In genomic region chr5:100697970-100698369, GRCh38 we compare ENCODE assay signal across 19 cellular contexts.
A peak's percentile ranks its signal among the peaks of the same experiment; 100 is the strongest.
DNase-seq lines count a peak whose midpoint lies in the region; ATAC-seq and TF ChIP-seq lines count a peak whose summit lies in the region.
"Had no signal": no experiment of that assay in that cellular context is flagged by ENCODE, and none has a peak within 500 bp of the region (broad histone marks: within the 10 kb centered on the region; RNA-seq: fewer than 3 reads in every experiment).

No MANE protein-coding gene starts in this region.

- H3K9ac ChIP-seq in MM.1S (ENCODE audit: low read length): no peak overlapping the region

- no peaks in the 10 kb centered on the region for H3K79me2 ChIP-seq in MM.1S (ENCODE audit: low read length)

- peaks cover 0 to 5% (median 0%) of the 10 kb centered on the region in 5 donors for H3K36me3 Mint-ChIP-seq in naive thymus-derived CD4-positive, alpha-beta T cell
- H3K36me3 Mint-ChIP-seq: naive B cell had no signal

- H3K27me3 Mint-ChIP-seq in naive thymus-derived CD4-positive, alpha-beta T cell: peaks cover 0 to 10% (median 0%) of the 10 kb centered on the region in 5 donors
- H3K27me3 Mint-ChIP-seq: stimulated activated naive CD8-positive, alpha-beta T cell treated with anti-CD3 and anti-CD28 coated beads, Interleukin-15, Interleukin-2, amounts not matched to agents 100 ng/mL and 50 ng/mL, for 24 hours had no signal

- peak; percentile 15 for DNase-seq in ELR (ENCODE audit: low read depth)
- no peak for DNase-seq in MM.1S
- no peak for DNase-seq in epithelial cell of proximal tubule (ENCODE audit: low read depth)
- DNase-seq in retinal pigment epithelial cell (ENCODE audit: low read depth): no peak
- DNase-seq in naive thymus-derived CD4-positive, alpha-beta T cell: no peak
- DNase-seq in stimulated activated CD4-positive, alpha-beta T cell treated with anti-CD3 and anti-CD28 coated beads, Interleukin-1b, Interleukin-23, amount 100 ng/mL, for 48 hours: no peak
- DNase-seq: activated naive CD4-positive, alpha-beta T cell; COR-L47; head of caudate nucleus; left colon; MV-4-11; naive B cell; NK-92 treated with Interleukin-12 subunit alpha and Interleukin-12 subunit beta, amount 100 ng/mL, for 24 hours; sigmoid colon; uterus had no signal

- no peaks in the 10 kb centered on the region for H3K27me3 ChIP-seq in MM.1S (replicated peaks; ENCODE audit: insufficient read depth, low read length)
- no peaks in the 10 kb centered on the region for H3K27me3 ChIP-seq in naive thymus-derived CD4-positive, alpha-beta T cell (ENCODE audit: control insufficient read depth in 2 of 2, insufficient read depth in 2 of 2, low read length in 2 of 2)
- H3K27me3 ChIP-seq: sigmoid colon, uterus had no signal

- H3K9me3 ChIP-seq in MM.1S (replicated peaks; ENCODE audit: insufficient read depth, low read length): no peaks in the 10 kb centered on the region
- H3K9me3 ChIP-seq in naive thymus-derived CD4-positive, alpha-beta T cell (ENCODE audit: control insufficient read depth in 2 of 3, low read length in 3 of 3): no peaks in the 10 kb centered on the region
- H3K9me3 ChIP-seq: sigmoid colon, uterus had no signal

- POLR2A ChIA-PET in naive thymus-derived CD4-positive, alpha-beta T cell (lab: Charles Lee): no interaction called here

- CTCF ChIA-PET in naive thymus-derived CD4-positive, alpha-beta T cell (lab: Charles Lee): no interaction called here

- TF ChIP-seq CTCF in MM.1S (IDR thresholded peaks at IDR 0.05; ENCODE audit: low read length) (0 out of 2 replicates have a peak, but pooled peaks have one; percentile 11), epithelial cell of proximal tubule (conservative IDR thresholded peaks at IDR 0.05; ENCODE audit: low read depth, low read length) (peak; percentile 48), retinal pigment epithelial cell (conservative IDR thresholded peaks at IDR 0.05; ENCODE audit: low read depth, low read length) (peak; percentile 46)

- H4K20me1 ChIP-seq in MM.1S (ENCODE audit: insufficient read depth, low read length): no peaks in the 10 kb centered on the region

- H3K9me3 Mint-ChIP-seq in naive thymus-derived CD4-positive, alpha-beta T cell: peaks cover 0 to 10% (median 0%) of the 10 kb centered on the region in 11 donors
- H3K9me3 Mint-ChIP-seq: naive B cell; stimulated activated naive CD8-positive, alpha-beta T cell treated with anti-CD3 and anti-CD28 coated beads, Interleukin-15, Interleukin-2, amounts not matched to agents 100 ng/mL and 50 ng/mL, for 24 hours had no signal

- peaks cover 0 to 7% (median 0%) of the 10 kb centered on the region in 7 donors for H3K4me1 Mint-ChIP-seq in naive thymus-derived CD4-positive, alpha-beta T cell
- H3K4me1 Mint-ChIP-seq: naive B cell had no signal

- no peaks in the 10 kb centered on the region for H3F3A ChIP-seq in MM.1S (ENCODE audit: insufficient read depth, low read length)

- H2AFZ ChIP-seq in MM.1S (ENCODE audit: low read length): no peak overlapping the region

- intact Hi-C loops in naive thymus-derived CD4-positive, alpha-beta T cell (cut with micrococcal nuclease): loop anchor here in 1 of 2 donors (5.0 to 10.0 kb wide), 2 partner anchors 204 to 347 kb away; partner anchors contain the start of gene ST8SIA4

- ATAC-seq in HG03432 (IDR thresholded peaks at IDR 0.05; ENCODE audit: unreplicated experiment): no peak
- ATAC-seq in naive thymus-derived CD4-positive, alpha-beta T cell: no peak
- ATAC-seq: left colon had no signal

- no peak overlapping the region for H3K27ac Mint-ChIP-seq in naive thymus-derived CD4-positive, alpha-beta T cell
- H3K27ac Mint-ChIP-seq: naive B cell; stimulated activated naive CD8-positive, alpha-beta T cell treated with anti-CD3 and anti-CD28 coated beads, Interleukin-15, Interleukin-2, amounts not matched to agents 100 ng/mL and 50 ng/mL, for 24 hours had no signal

- H3K27ac ChIP-seq in MM.1S (ENCODE audit: low read length): no peak overlapping the region
- no peak overlapping the region for H3K27ac ChIP-seq in naive thymus-derived CD4-positive, alpha-beta T cell (ENCODE audit: low read depth, low read length)
- H3K27ac ChIP-seq: sigmoid colon, SK-N-MC, uterus, VCaP had no signal

- H3K4me1 ChIP-seq in MM.1S (ENCODE audit: low read length): no peaks in the 10 kb centered on the region
- H3K4me1 ChIP-seq in naive thymus-derived CD4-positive, alpha-beta T cell (ENCODE audit: control insufficient read depth in 2 of 2, insufficient read depth in 2 of 2, low read length in 2 of 2): no peaks in the 10 kb centered on the region
- H3K4me1 ChIP-seq: sigmoid colon, uterus had no signal

- H3K4me2 ChIP-seq in MM.1S (ENCODE audit: low read depth, low read length): no peak overlapping the region

- no peaks in the 10 kb centered on the region for H3K9me2 ChIP-seq in MM.1S (replicated peaks; ENCODE audit: insufficient read depth, low read length)

- no peaks in the 10 kb centered on the region for H3K36me3 ChIP-seq in MM.1S (replicated peaks; ENCODE audit: insufficient read depth, low read length)
- no peaks in the 10 kb centered on the region for H3K36me3 ChIP-seq in naive thymus-derived CD4-positive, alpha-beta T cell (ENCODE audit: control insufficient read depth in 2 of 3, insufficient read depth in 3 of 3, low read length in 3 of 3)
- H3K36me3 ChIP-seq: sigmoid colon, uterus had no signal

- H3K4me3 Mint-ChIP-seq in naive thymus-derived CD4-positive, alpha-beta T cell: no peak overlapping the region
- H3K4me3 Mint-ChIP-seq: naive B cell; stimulated activated naive CD8-positive, alpha-beta T cell treated with anti-CD3 and anti-CD28 coated beads, Interleukin-15, Interleukin-2, amounts not matched to agents 100 ng/mL and 50 ng/mL, for 24 hours had no signal

- H3K4me3 ChIP-seq in MM.1S (ENCODE audit: low read length) (no peak overlapping the region), epithelial cell of proximal tubule (ENCODE audit: low read depth, low read length) (no peak overlapping the region), retinal pigment epithelial cell (ENCODE audit: low read length) (no peak overlapping the region)
- no peak overlapping the region for H3K4me3 ChIP-seq in naive thymus-derived CD4-positive, alpha-beta T cell (ENCODE audit: low read length)
- H3K4me3 ChIP-seq: sigmoid colon, SK-N-MC, uterus had no signal
